In genomic region chr12:121304306-121304705, GRCh38 we compare ENCODE assay signal across 1 cellular context.
TF ChIP-seq lines count a peak whose summit lies in the region.

No MANE protein-coding gene starts in this region.

TF ChIP-seq in HepG2, 621 proteins besides CTCF, POLR2A, EP300 and RAD21 (continued from another document):
- TF ChIP-seq ZBTB37 (CRISPR knock-in tag; IDR thresholded peaks at IDR 0.05) (no peak), TEAD2 (CRISPR knock-in tag; IDR thresholded peaks at IDR 0.05) (no peak), ZNF850 (CRISPR knock-in tag; conservative IDR thresholded peaks at IDR 0.05) (no peak), ZNF30 (CRISPR knock-in tag; IDR thresholded peaks at IDR 0.05) (no peak), PBX3 (CRISPR knock-in tag; IDR thresholded peaks at IDR 0.05; ENCODE audit: borderline replicate concordance) (no peak), ZSCAN31 (CRISPR knock-in tag; IDR thresholded peaks at IDR 0.05; ENCODE audit: low read depth) (no peak), SMARCC2 (IDR thresholded peaks at IDR 0.05) (no peak)
